12 cellular contexts compared by ENCODE assay signal in the genomic region with DNA sequence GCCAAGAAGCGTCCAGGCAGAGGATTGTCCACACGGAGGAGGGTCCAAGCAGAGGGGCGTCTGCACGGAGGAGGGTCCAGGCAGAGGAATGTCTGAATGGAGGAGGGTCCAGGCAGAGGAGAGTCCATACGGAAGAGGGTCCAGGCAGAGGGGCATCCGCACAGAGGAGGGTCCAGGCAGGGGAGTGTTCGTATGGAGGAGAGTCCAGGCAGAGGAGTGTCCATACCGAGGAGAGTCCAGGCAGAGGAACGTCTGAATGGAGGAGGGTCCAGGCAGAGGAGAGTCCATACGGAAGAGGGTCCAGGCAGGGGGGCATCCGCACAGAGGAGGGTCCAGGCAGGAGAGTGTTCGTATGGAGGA. TPM values are rescaled to one million over a fixed set of nuclear protein-coding genes. Genes with fewer than 3 reads are reported as not detected.
"Had no signal": no experiment of that assay in that cellular context is flagged by ENCODE, and none has a peak within 500 bp of the region (broad histone marks: within the 10 kb centered on the region; RNA-seq: fewer than 3 reads in every experiment).

No MANE protein-coding gene starts in this region.

RNA-seq across cellular contexts. Expression of gene F7, which starts 25.9 kb away (rescaled TPM):
- total RNA-seq: activated CD4-positive, alpha-beta T cell treated with anti-CD3 and anti-CD28 coated beads, Interleukin-2, amount 10 ng/mL, durations not matched to agents 24 days and 14 days; activated CD8-positive, alpha-beta memory T cell treated with anti-CD3 and anti-CD28 coated beads, Interleukin-2, amount 10 ng/mL, durations not matched to agents 7 days and 5 days; activated CD8-positive, alpha-beta T cell treated with anti-CD3 and anti-CD28 coated beads, Interleukin-2, amount 10 ng/mL, durations not matched to agents 7 days and 5 days; activated T-helper 1 cell treated with anti-CD3 and anti-CD28 coated beads, Interleukin-12 subunit alpha, Interleukin-12 subunit beta, Interleukin-2, Interleukin-4 antibody, amounts not matched to agents 30 ng/mL and 10 ng/mL and 1 ng/mL, durations not matched to agents 14 hours and 24 hours and 36 hours; activated T-helper 2 cell treated with anti-CD3 and anti-CD28 coated beads, Interferon-gamma antibody, Interleukin-2, Interleukin-4, amounts not matched to agents 10 μg/mL and 5 μg/mL and 100 μg/mL, durations not matched to agents 14 hours and 24 hours and 36 hours; foreskin keratinocyte; T-helper 17 cell had no signal

RNA-seq across cellular contexts. Expression of gene F10, which starts 42.9 kb away (rescaled TPM):
- total RNA-seq: activated CD4-positive, alpha-beta memory T cell treated with anti-CD3 and anti-CD28 coated beads for 36 hours; activated CD4-positive, alpha-beta T cell treated with anti-CD3 and anti-CD28 coated beads for 36 hours; activated CD4-positive, alpha-beta T cell treated with anti-CD3 and anti-CD28 coated beads, Interleukin-2, amount 10 ng/mL, durations not matched to agents 24 days and 14 days; activated CD8-positive, alpha-beta memory T cell treated with anti-CD3 and anti-CD28 coated beads for 36 hours; activated CD8-positive, alpha-beta memory T cell treated with anti-CD3 and anti-CD28 coated beads, Interleukin-2, amount 10 ng/mL, durations not matched to agents 7 days and 5 days; activated CD8-positive, alpha-beta T cell treated with anti-CD3 and anti-CD28 coated beads, Interleukin-2, amount 10 ng/mL, durations not matched to agents 7 days and 5 days; activated naive CD4-positive, alpha-beta T cell treated with anti-CD3 and anti-CD28 coated beads for 36 hours; activated naive CD8-positive, alpha-beta T cell treated with anti-CD3 and anti-CD28 coated beads for 36 hours; activated T-helper 1 cell treated with anti-CD3 and anti-CD28 coated beads, Interleukin-12 subunit alpha, Interleukin-12 subunit beta, Interleukin-2, Interleukin-4 antibody, amounts not matched to agents 30 ng/mL and 10 ng/mL and 1 ng/mL, durations not matched to agents 14 hours and 24 hours and 36 hours; activated T-helper 2 cell treated with anti-CD3 and anti-CD28 coated beads, Interferon-gamma antibody, Interleukin-2, Interleukin-4, amounts not matched to agents 10 μg/mL and 5 μg/mL and 100 μg/mL, durations not matched to agents 14 hours and 24 hours and 36 hours; foreskin keratinocyte; T-helper 17 cell had no signal
